ENCODE assay signal across 10 cellular contexts in the genomic region with DNA sequence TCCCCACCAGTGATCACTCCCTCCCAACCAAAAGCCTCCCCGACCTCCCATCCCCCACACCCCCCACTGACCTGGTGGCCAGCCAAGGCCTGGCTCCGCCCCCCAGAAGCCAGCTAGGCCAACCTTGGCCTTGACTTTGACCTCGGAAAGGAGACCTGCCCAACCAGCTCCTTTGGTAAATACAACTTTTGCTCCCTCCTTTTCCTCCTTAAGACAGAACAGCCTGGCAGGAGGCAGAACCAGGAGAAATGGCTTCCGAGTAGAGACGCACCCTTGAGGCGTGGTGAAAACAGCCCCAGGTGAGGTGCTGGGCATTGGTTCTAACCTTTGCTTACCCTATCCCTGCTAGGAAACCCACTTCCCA. TPM values are rescaled to one million over a fixed set of nuclear protein-coding genes. Genes with fewer than 3 reads are reported as not detected.
A peak's percentile ranks its signal among the peaks of the same experiment; 100 is the strongest.
DNase-seq lines count a peak whose midpoint lies in the region; ATAC-seq, FAIRE-seq and TF ChIP-seq lines count a peak whose summit lies in the region.
"Had no signal": no experiment of that assay in that cellular context is flagged by ENCODE, and none has a peak within 500 bp of the region (broad histone marks: within the 10 kb centered on the region; RNA-seq: fewer than 3 reads in every experiment).

No MANE protein-coding gene starts in this region.

- H3K4me1 ChIP-seq in Panc1 (ENCODE audit: control insufficient read depth, insufficient read depth, low read length) (peaks cover 28% of the 10 kb centered on the region), kidney (ENCODE audit: control insufficient read depth in 1 of 2, insufficient read depth in 1 of 2, low read depth in 1 of 2, low read length in 2 of 2) (peaks cover 62 to 76% of the 10 kb centered on the region in 2 donors)

- TF ChIP-seq CTCF in Panc1 (IDR thresholded peaks at IDR 0.05) (no peak), kidney (IDR thresholded peaks at IDR 0.05; ENCODE audit: borderline replicate concordance, extremely low read depth, insufficient read depth) (no peak), progenitor cell of endocrine pancreas (IDR thresholded peaks at IDR 0.05; ENCODE audit: unreplicated experiment) (no peak)

- peak overlapping the region; percentile 33 for H3K4me3 Mint-ChIP-seq in progenitor cell of endocrine pancreas (ENCODE audit: low read depth)
- H3K4me3 Mint-ChIP-seq: activated CD4-positive, alpha-beta memory T cell treated with anti-CD3 and anti-CD28 coated beads for 36 hours had no signal

- ATAC-seq in Panc1 = no peak
- no peak for ATAC-seq in HG02852 (IDR thresholded peaks at IDR 0.05; ENCODE audit: unreplicated experiment)

- H3K27ac Mint-ChIP-seq in progenitor cell of endocrine pancreas = peak overlapping the region; percentile 94
- H3K27ac Mint-ChIP-seq: activated CD4-positive, alpha-beta memory T cell treated with anti-CD3 and anti-CD28 coated beads for 36 hours had no signal

- H3K9ac ChIP-seq in kidney (ENCODE audit: low read length in 2 of 2) = peak overlapping the region; percentile 43 to 79

- peaks cover 6% of the 10 kb centered on the region for H3K36me3 Mint-ChIP-seq in progenitor cell of endocrine pancreas (ENCODE audit: insufficient read depth)
- H3K36me3 Mint-ChIP-seq: activated CD4-positive, alpha-beta memory T cell treated with anti-CD3 and anti-CD28 coated beads for 36 hours had no signal

- H3K4me1 Mint-ChIP-seq in progenitor cell of endocrine pancreas (ENCODE audit: low read depth) = peaks cover 52% of the 10 kb centered on the region

- H3K27me3 Mint-ChIP-seq in progenitor cell of endocrine pancreas = no peaks in the 10 kb centered on the region
- H3K27me3 Mint-ChIP-seq: activated CD4-positive, alpha-beta memory T cell treated with anti-CD3 and anti-CD28 coated beads for 36 hours had no signal

- TF ChIP-seq POLR2A in GM12892 (IDR thresholded peaks at IDR 0.05; ENCODE audit: low read depth, low read length) = no peak

- no peak overlapping the region for H3K4me3 ChIP-seq in Panc1 (ENCODE audit: low read depth in 2 of 2, low read length in 2 of 2)
- peak overlapping the region; percentile 54 to 65 for H3K4me3 ChIP-seq in kidney (ENCODE audit: low read length in 2 of 2)

- POLR2A ChIA-PET in Panc1 (lab: Charles Lee) = no interaction called here

- BruUV-seq in Panc1 (replicated peaks; lab: Mats Ljungman, UMichigan) = no TSS peak

- CTCF ChIA-PET in Panc1 (lab: Charles Lee) = interaction anchor here (0.5 kb wide), 1 partner anchor 24 kb away, joined by 3 read pairs; no protein-coding TSS in a partner anchor

- in situ Hi-C loops in Panc1 (cut with HindIII; ENCODE audit: low pct_unique_long_range_greater_than_20kb, low sequenced_read_pairs) = no loop called here

- H3K36me3 ChIP-seq in Panc1 (ENCODE audit: control insufficient read depth, insufficient read depth, low read length) (no peaks in the 10 kb centered on the region), kidney (ENCODE audit: control insufficient read depth in 1 of 2, insufficient read depth in 2 of 2, low read length in 2 of 2) (no peaks in the 10 kb centered on the region)

- intact Hi-C loops in Panc1 (cut with micrococcal nuclease; ENCODE audit: unreplicated experiment) = no loop called here
- intact Hi-C loops in kidney (cut with DNase I) = no loop called here

- H3K9me3 Mint-ChIP-seq in progenitor cell of endocrine pancreas (ENCODE audit: low read depth) = no peaks in the 10 kb centered on the region
- H3K9me3 Mint-ChIP-seq: activated CD4-positive, alpha-beta memory T cell treated with anti-CD3 and anti-CD28 coated beads for 36 hours had no signal

- no peaks in the 10 kb centered on the region for H3K9me3 ChIP-seq in Panc1 (ENCODE audit: control insufficient read depth, insufficient read depth, low read depth, low read length)
- no peaks in the 10 kb centered on the region for H3K9me3 ChIP-seq in kidney (ENCODE audit: control insufficient read depth in 1 of 2, low read length in 2 of 2)

- peak; percentile 21 for FAIRE-seq in GM12892 (lab: Jason Lieb, UNC)
- FAIRE-seq in kidney (lab: Jason Lieb, UNC) = no peak
- no peak for FAIRE-seq in HTR-8/SVneo (lab: Jason Lieb, UNC)

- no peak for DNase-seq in GM12892 (ENCODE audit: insufficient read length)
- DNase-seq in Panc1 (ENCODE audit: low read depth, low spot score) = no peak
- DNase-seq in kidney = peak; percentile 84
- peak; percentile 77 for DNase-seq in progenitor cell of endocrine pancreas (ENCODE audit: low spot score, unreplicated experiment)
- no peak for DNase-seq in HTR-8/SVneo (ENCODE audit: insufficient read length, low spot score)
- no peak for DNase-seq in stimulated activated CD4-positive, alpha-beta T cell treated with anti-CD3 and anti-CD28 coated beads, Interleukin-2, amount 100 ng/mL, for 48 hours
- no peak for DNase-seq in activated naive CD4-positive, alpha-beta T cell (lab: John Stamatoyannopoulos, UW)
- DNase-seq: NCI-H345 had no signal

- H3K27ac ChIP-seq in Panc1 (ENCODE audit: low read length) = peak overlapping the region; percentile 3; the same call in 1 of the 2 replicates
- peak overlapping the region; percentile 85 to 94 for H3K27ac ChIP-seq in kidney (ENCODE audit: low read depth in 2 of 2, low read length in 2 of 2)

- no peaks in the 10 kb centered on the region for H3K27me3 ChIP-seq in Panc1 (ENCODE audit: control insufficient read depth, insufficient read depth, low read length)

RNA-seq across cellular contexts. Expression of a gene that starts 27.0 kb away (rescaled TPM):
- polyA plus RNA-seq in GM12892 (2012; ENCODE audit: missing spikeins) = 4.4 TPM
- total RNA-seq in Panc1 (2021; ENCODE audit: unreplicated experiment) (11.6 TPM), kidney (65.7 TPM), progenitor cell of endocrine pancreas (77.1 and 78.7 TPM in 2 replicates)
- 16.7 TPM for polyA plus RNA-seq in Panc1 (2012; ENCODE audit: insufficient read length)
- polyA plus RNA-seq in kidney (ENCODE audit: insufficient read depth, low read depth, low replicate concordance) = 24.4 TPM

Comparison
In these comparisons a context has a peak if more than half of its experiments do, and no peak if none do; other contexts are left out.
1. DNase-seq: peak in kidney (single experiment) and progenitor cell of endocrine pancreas (single experiment); none in GM12892 (single experiment), Panc1 (single experiment), HTR-8/SVneo (single experiment), stimulated activated CD4-positive, alpha-beta T cell treated with anti-CD3 and anti-CD28 coated beads, Interleukin-2, amount 100 ng/mL, for 48 hours (0 of 2) and activated naive CD4-positive, alpha-beta T cell (0 of 4).
2. H3K4me3 ChIP-seq: peak in kidney (2 of 2); none in Panc1 (0 of 2).